Comparison of ENCODE assay signal across 1 cellular context in genomic region chr18:62883937-62884735, GRCh38.
TF ChIP-seq lines count a peak whose summit lies in the region.

No MANE protein-coding gene starts in this region.

TF ChIP-seq in GM23338, 12 proteins besides CTCF, POLR2A, EP300 and RAD21:
- no peak for TF ChIP-seq ZNF462 (CRISPR knock-in tag; IDR thresholded peaks at IDR 0.05)
- TF ChIP-seq STAT1 (IDR thresholded peaks at IDR 0.05; ENCODE audit: unreplicated experiment): no peak
- no peak for TF ChIP-seq ZNF331 (CRISPR knock-in tag; IDR thresholded peaks at IDR 0.05; ENCODE audit: low read depth)
- no peak for TF ChIP-seq REST (IDR thresholded peaks at IDR 0.05; ENCODE audit: unreplicated experiment)
- TF ChIP-seq ETS1 (IDR thresholded peaks at IDR 0.05): no peak
- no peak for TF ChIP-seq EZH2phosphoT487 (IDR thresholded peaks at IDR 0.05; ENCODE audit: unreplicated experiment)
- TF ChIP-seq JUNB (IDR thresholded peaks at IDR 0.05; ENCODE audit: unreplicated experiment): no peak
- no peak for TF ChIP-seq POLR2AphosphoS5 (IDR thresholded peaks at IDR 0.05; ENCODE audit: low read depth)
- no peak for TF ChIP-seq ZNF114 (CRISPR knock-in tag; IDR thresholded peaks at IDR 0.05)
- TF ChIP-seq EZH2 (IDR thresholded peaks at IDR 0.05; ENCODE audit: low read depth, unreplicated experiment): no peak
- TF ChIP-seq CREB1 (CRISPR knock-in tag; IDR thresholded peaks at IDR 0.05; ENCODE audit: low read depth): no peak
- no peak for TF ChIP-seq NANOG (IDR thresholded peaks at IDR 0.05; ENCODE audit: borderline replicate concordance)
